Comparison of ENCODE assay signal across 9 cellular contexts in the genomic region with DNA sequence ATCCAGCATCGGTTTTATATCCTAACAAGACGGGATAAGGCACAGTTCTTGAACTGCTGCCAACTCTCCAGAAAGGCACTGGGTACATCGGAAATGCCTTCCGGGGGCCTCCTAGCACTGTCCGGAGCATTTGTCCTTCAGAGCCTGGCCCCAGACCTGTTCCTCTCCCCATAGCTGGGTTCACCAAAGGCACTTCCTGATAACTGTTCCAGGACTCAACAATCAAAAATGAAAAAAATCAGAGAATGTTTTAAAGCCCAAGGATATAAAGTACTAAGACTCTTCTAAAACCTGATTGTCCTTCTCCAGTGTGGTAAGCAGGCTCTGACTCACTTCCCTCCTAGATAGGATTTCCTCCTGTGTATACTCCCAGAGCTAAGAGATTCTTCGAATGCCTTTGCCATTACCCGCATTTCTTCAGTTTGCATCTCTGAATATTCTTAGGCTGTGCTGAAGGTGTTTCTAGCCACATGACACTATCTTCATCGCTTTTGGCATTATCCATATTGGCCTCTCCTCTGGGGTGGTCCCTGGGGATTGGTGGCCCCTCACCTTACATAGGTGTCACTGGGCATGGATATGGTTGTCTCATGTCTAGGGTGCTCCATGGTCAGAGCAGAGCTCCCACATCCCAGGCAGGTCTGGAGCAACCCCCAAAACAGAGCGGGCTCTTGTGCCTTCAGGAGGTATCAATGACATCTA.
A peak's percentile ranks its signal among the peaks of the same experiment; 100 is the strongest.
DNase-seq lines count a peak whose midpoint lies in the region; ATAC-seq and TF ChIP-seq lines count a peak whose summit lies in the region.
"Had no signal": no experiment of that assay in that cellular context is flagged by ENCODE, and none has a peak within 500 bp of the region (broad histone marks: within the 10 kb centered on the region; RNA-seq: fewer than 3 reads in every experiment).

No MANE protein-coding gene starts in this region.

- TF ChIP-seq CTCF in omental fat pad (IDR thresholded peaks at IDR 0.05): no peak
- no peak for TF ChIP-seq CTCF in GM13977 (IDR thresholded peaks at IDR 0.05; ENCODE audit: extremely low read depth, insufficient read depth, missing control alignments)

- peak; percentile 99 for ATAC-seq in omental fat pad (ENCODE audit: low FRiP score)
- no peak for ATAC-seq in GM19455 (IDR thresholded peaks at IDR 0.05; ENCODE audit: unreplicated experiment)
- no peak for ATAC-seq in GM18502 (IDR thresholded peaks at IDR 0.05; ENCODE audit: poor library complexity, unreplicated experiment)

- in situ Hi-C loops in GM13977 (cut with MboI; ENCODE audit: low pct_unique_long_range_greater_than_20kb, low sequenced_read_pairs, unreplicated experiment): no loop called here

- DNase-seq in ELR (ENCODE audit: low read depth) (peak; percentile 99), RPMI7951 (ENCODE audit: low read depth) (peak; percentile 97), fibroblast of peridontal ligament (ENCODE audit: extremely low read depth) (peak; percentile 95), omental fat pad (ENCODE audit: low spot score) (no peak), cerebellar nuclear complex (lab: John Stamatoyannopoulos, UW) (no peak), GM13977 (ENCODE audit: low spot score) (no peak)
- DNase-seq: activated CD4-positive, CD25-positive, alpha-beta regulatory T cell had no signal

Comparison
In these comparisons a context has a peak if more than half of its experiments do, and no peak if none do; other contexts are left out.
1. DNase-seq: peak in ELR (single experiment), RPMI7951 (single experiment) and fibroblast of peridontal ligament (single experiment); none in omental fat pad (single experiment), cerebellar nuclear complex (0 of 2) and GM13977 (single experiment).